In the genomic region with DNA sequence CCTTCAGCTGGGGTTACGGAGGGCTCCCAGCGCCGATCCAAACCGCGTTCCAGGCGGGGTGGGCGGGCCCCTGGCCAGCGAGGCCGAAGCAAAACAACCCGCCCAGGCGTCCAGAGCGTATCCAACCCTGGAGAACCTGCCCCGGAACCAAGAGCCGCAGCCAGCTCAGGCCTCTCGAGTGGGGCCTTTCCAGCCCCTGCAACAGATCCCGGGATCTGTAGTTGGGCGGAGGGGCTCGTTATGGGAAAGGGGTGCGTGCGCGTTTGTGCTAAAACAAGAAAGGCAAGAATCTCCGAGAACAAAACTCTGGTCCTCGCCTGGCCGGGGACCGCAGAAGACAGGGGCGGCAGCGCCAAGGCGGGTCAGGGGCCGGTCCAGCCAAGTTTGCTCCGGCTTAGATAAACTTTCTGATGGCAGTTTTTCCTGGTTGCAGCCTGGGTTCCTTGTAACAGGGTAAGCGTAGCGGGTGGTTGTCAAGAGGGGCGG, we compare ENCODE assay signal across 8 cellular contexts. TPM values are rescaled to one million over a fixed set of nuclear protein-coding genes. Genes with fewer than 3 reads are reported as not detected.
DNase-seq lines count a peak whose midpoint lies in the region; ATAC-seq and TF ChIP-seq lines count a peak whose summit lies in the region.

No MANE protein-coding gene starts in this region.

- no peak for ATAC-seq in GM19351 (IDR thresholded peaks at IDR 0.05; ENCODE audit: unreplicated experiment)
- no peak for ATAC-seq in HG03095 (IDR thresholded peaks at IDR 0.05; ENCODE audit: unreplicated experiment)

- WGBS in liver: 1% methylated on average over 33 of the region's 33 CpGs

- peak overlapping the region; percentile 84 to 94 for H3K4me3 ChIP-seq in duodenal mucosa (ENCODE audit: low read depth in 1 of 2, low read length in 2 of 2)
- peak overlapping the region; percentile 65 to 85 (median 83) for H3K4me3 ChIP-seq in liver (ENCODE audit: low read depth in 1 of 3, low read length in 3 of 3)

- H3K9me3 ChIP-seq in duodenal mucosa (ENCODE audit: control insufficient read depth in 1 of 2, low read length in 2 of 2) (no peaks in the 10 kb centered on the region), liver (ENCODE audit: control insufficient read depth in 4 of 4, low read length in 3 of 4) (no peaks in the 10 kb centered on the region)

- H3K27me3 ChIP-seq in duodenal mucosa (ENCODE audit: control insufficient read depth in 1 of 2, insufficient read depth in 2 of 2, low read length in 2 of 2) (no peaks in the 10 kb centered on the region), liver (ENCODE audit: control insufficient read depth in 4 of 4, insufficient read depth in 4 of 4, low read length in 3 of 4) (no peaks in the 10 kb centered on the region)

- H3K4me1 ChIP-seq in duodenal mucosa (ENCODE audit: control insufficient read depth in 1 of 2, insufficient read depth in 2 of 2, low read length in 2 of 2) (peaks cover 19 to 29% of the 10 kb centered on the region in 2 donors), liver (ENCODE audit: control insufficient read depth in 4 of 4, insufficient read depth in 4 of 4, low read length in 3 of 4) (peaks cover 5 to 33% (median 16%) of the 10 kb centered on the region in 4 donors)

- H3K36me3 ChIP-seq in duodenal mucosa (ENCODE audit: control insufficient read depth in 1 of 2, insufficient read depth in 2 of 2, low read length in 2 of 2) (no peaks in the 10 kb centered on the region), liver (ENCODE audit: control insufficient read depth in 4 of 4, insufficient read depth in 3 of 4, low read depth in 1 of 4, low read length in 3 of 4) (no peaks in the 10 kb centered on the region)

- no peak for TF ChIP-seq CTCF in liver (IDR thresholded peaks at IDR 0.05; ENCODE audit: low read depth, low read length, missing input control)

- H3K27ac ChIP-seq in duodenal mucosa (ENCODE audit: low read depth, low read length) (peak overlapping the region; percentile 96), liver (ENCODE audit: low read depth in 1 of 2, low read length in 2 of 2) (peak overlapping the region; percentile 93 to 94), substantia nigra (ENCODE audit: low read depth, low read length, poor library complexity, severe bottlenecking) (peak overlapping the region; percentile 91)

- TF ChIP-seq RAD21 in liver (IDR thresholded peaks at IDR 0.05): peak in 1 of 2 donors; percentile 3

- DNase-seq in GM04504 (ENCODE audit: low read depth) (peak; percentile 56), NCI-H69 (lab: John Stamatoyannopoulos, UW) (peak; percentile 50), substantia nigra (lab: John Stamatoyannopoulos, UW) (peak in 36 of 49 donors; percentile 23 to 88 (median 54))
- no peak for DNase-seq in effector CD8-positive, alpha-beta T cell (lab: John Stamatoyannopoulos, UW)

- H3K9ac ChIP-seq in duodenal mucosa (ENCODE audit: low read depth in 1 of 2, low read length in 2 of 2): peak overlapping the region; percentile 65 to 95
- peak overlapping the region; percentile 57 to 73 for H3K9ac ChIP-seq in liver (ENCODE audit: low read depth in 1 of 2, low read length in 2 of 2)

TF ChIP-seq in liver, 16 proteins besides CTCF, POLR2A, EP300 and RAD21:
- no peak for TF ChIP-seq TAF1 (conservative IDR thresholded peaks at IDR 0.05)
- no peak for TF ChIP-seq JUND (IDR thresholded peaks at IDR 0.05)
- no peak for TF ChIP-seq GABPA (IDR thresholded peaks at IDR 0.05 in 1 of 2, conservative IDR thresholded peaks at IDR 0.05 in 1 of 2)
- peak; percentile 59 for TF ChIP-seq SP1 (IDR thresholded peaks at IDR 0.05)
- no peak for TF ChIP-seq NR2F2 (IDR thresholded peaks at IDR 0.05)
- TF ChIP-seq, protein P1, sequence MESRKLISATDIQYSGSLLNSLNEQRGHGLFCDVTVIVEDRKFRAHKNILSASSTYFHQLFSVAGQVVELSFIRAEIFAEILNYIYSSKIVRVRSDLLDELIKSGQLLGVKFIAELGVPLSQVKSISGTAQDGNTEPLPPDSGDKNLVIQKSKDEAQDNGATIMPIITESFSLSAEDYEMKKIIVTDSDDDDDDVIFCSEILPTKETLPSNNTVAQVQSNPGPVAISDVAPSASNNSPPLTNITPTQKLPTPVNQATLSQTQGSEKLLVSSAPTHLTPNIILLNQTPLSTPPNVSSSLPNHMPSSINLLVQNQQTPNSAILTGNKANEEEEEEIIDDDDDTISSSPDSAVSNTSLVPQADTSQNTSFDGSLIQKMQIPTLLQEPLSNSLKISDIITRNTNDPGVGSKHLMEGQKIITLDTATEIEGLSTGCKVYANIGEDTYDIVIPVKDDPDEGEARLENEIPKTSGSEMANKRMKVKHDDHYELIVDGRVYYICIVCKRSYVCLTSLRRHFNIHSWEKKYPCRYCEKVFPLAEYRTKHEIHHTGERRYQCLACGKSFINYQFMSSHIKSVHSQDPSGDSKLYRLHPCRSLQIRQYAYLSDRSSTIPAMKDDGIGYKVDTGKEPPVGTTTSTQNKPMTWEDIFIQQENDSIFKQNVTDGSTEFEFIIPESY (IDR thresholded peaks at IDR 0.05): no peak
- peak in 1 of 2 donors; percentile 3 for TF ChIP-seq HNF4A (conservative IDR thresholded peaks at IDR 0.05)
- TF ChIP-seq HNF4G (IDR thresholded peaks at IDR 0.05): no peak
- TF ChIP-seq, protein P2, sequence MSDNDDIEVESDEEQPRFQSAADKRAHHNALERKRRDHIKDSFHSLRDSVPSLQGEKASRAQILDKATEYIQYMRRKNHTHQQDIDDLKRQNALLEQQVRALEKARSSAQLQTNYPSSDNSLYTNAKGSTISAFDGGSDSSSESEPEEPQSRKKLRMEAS (IDR thresholded peaks at IDR 0.05): no peak
- TF ChIP-seq EGR1 (IDR thresholded peaks at IDR 0.05; ENCODE audit: low read depth in 2 of 2): no peak
- TF ChIP-seq RXRA (IDR thresholded peaks at IDR 0.05): peak in 1 of 2 donors; percentile 12
- TF ChIP-seq YY1 (IDR thresholded peaks at IDR 0.05): no peak
- TF ChIP-seq FOXA1 (IDR thresholded peaks at IDR 0.05): no peak
- TF ChIP-seq FOXA2 (IDR thresholded peaks at IDR 0.05): no peak
- TF ChIP-seq, protein P3, sequence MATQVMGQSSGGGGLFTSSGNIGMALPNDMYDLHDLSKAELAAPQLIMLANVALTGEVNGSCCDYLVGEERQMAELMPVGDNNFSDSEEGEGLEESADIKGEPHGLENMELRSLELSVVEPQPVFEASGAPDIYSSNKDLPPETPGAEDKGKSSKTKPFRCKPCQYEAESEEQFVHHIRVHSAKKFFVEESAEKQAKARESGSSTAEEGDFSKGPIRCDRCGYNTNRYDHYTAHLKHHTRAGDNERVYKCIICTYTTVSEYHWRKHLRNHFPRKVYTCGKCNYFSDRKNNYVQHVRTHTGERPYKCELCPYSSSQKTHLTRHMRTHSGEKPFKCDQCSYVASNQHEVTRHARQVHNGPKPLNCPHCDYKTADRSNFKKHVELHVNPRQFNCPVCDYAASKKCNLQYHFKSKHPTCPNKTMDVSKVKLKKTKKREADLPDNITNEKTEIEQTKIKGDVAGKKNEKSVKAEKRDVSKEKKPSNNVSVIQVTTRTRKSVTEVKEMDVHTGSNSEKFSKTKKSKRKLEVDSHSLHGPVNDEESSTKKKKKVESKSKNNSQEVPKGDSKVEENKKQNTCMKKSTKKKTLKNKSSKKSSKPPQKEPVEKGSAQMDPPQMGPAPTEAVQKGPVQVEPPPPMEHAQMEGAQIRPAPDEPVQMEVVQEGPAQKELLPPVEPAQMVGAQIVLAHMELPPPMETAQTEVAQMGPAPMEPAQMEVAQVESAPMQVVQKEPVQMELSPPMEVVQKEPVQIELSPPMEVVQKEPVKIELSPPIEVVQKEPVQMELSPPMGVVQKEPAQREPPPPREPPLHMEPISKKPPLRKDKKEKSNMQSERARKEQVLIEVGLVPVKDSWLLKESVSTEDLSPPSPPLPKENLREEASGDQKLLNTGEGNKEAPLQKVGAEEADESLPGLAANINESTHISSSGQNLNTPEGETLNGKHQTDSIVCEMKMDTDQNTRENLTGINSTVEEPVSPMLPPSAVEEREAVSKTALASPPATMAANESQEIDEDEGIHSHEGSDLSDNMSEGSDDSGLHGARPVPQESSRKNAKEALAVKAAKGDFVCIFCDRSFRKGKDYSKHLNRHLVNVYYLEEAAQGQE (IDR thresholded peaks at IDR 0.05): peak; percentile 1
- TF ChIP-seq, protein P4, sequence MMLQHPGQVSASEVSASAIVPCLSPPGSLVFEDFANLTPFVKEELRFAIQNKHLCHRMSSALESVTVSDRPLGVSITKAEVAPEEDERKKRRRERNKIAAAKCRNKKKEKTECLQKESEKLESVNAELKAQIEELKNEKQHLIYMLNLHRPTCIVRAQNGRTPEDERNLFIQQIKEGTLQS (IDR thresholded peaks at IDR 0.05): no peak
TF ChIP-seq in liver: peak in this region for 4.

RNA-seq across cellular contexts. Expression of a gene that starts 0.5 kb away (rescaled TPM):
- 10 to 100 TPM in 1 of 2 donors, 1 to 10 TPM in 1; 7.7 to 16.6 TPM for total RNA-seq in liver
- 1 to 10 TPM; 3.4 to 4.9 TPM for polyA plus RNA-seq in liver
